1 cellular context compared by ENCODE assay signal in genomic region chr3:45387636-45388348, GRCh38.
TF ChIP-seq lines count a peak whose summit lies in the region.

No MANE protein-coding gene starts in this region.

TF ChIP-seq in K562, 482 proteins besides CTCF, POLR2A, EP300 and RAD21 (continued from another document):
- TF ChIP-seq THRAP3 (IDR thresholded peaks at IDR 0.05; ENCODE audit: borderline replicate concordance) (no peak), STAT6 (CRISPR knock-in tag; IDR thresholded peaks at IDR 0.05) (no peak), KLF13 (tag; IDR thresholded peaks at IDR 0.05; ENCODE audit: borderline replicate concordance, low read depth) (no peak), MEIS2 (IDR thresholded peaks at IDR 0.05; ENCODE audit: partially characterized antibody) (peak; percentile 53), RFX1 (IDR thresholded peaks at IDR 0.05) (no peak), HDGF (IDR thresholded peaks at IDR 0.05) (no peak), MYBL2 (IDR thresholded peaks at IDR 0.05; ENCODE audit: low read depth) (no peak), MYBL2 (CRISPR knock-in tag; IDR thresholded peaks at IDR 0.05; ENCODE audit: borderline replicate concordance) (no peak), POLR3A (IDR thresholded peaks at IDR 0.05; ENCODE audit: borderline replicate concordance, extremely low read depth, insufficient read depth, insufficient read length) (no peak), NCOA2 (IDR thresholded peaks at IDR 0.05; ENCODE audit: partially characterized antibody in 2 of 2) (no peak), HNRNPL (IDR thresholded peaks at IDR 0.05; ENCODE audit: low read depth, low read length) (no peak), TGIF2 (CRISPR knock-in tag; IDR thresholded peaks at IDR 0.05) (no peak), ZNF584 (CRISPR knock-in tag; IDR thresholded peaks at IDR 0.05; ENCODE audit: low read depth) (0 out of 2 replicates have a peak, but pooled peaks have one; percentile 22), CTBP1 (IDR thresholded peaks at IDR 0.05; ENCODE audit: borderline replicate concordance) (0 out of 2 replicates have a peak, but pooled peaks have one; percentile 16), ZFP30 (CRISPR knock-in tag; IDR thresholded peaks at IDR 0.05; ENCODE audit: borderline replicate concordance) (no peak), RBM15 (IDR thresholded peaks at IDR 0.05; ENCODE audit: insufficient read depth, low read length) (no peak), ZNF184 (CRISPR knock-in tag; IDR thresholded peaks at IDR 0.05) (no peak), ZBTB17 (CRISPR knock-in tag; IDR thresholded peaks at IDR 0.05) (no peak), HNRNPUL1 (IDR thresholded peaks at IDR 0.05; ENCODE audit: low read length) (no peak), BCOR (IDR thresholded peaks at IDR 0.05) (no peak), TRIM24 (IDR thresholded peaks at IDR 0.05) (0 out of 4 replicates have a peak, but pooled peaks of 1 of the 2 experiments have one; percentile 12), NCOR1 (IDR thresholded peaks at IDR 0.05) (no peak), PHTF2 (CRISPR knock-in tag; IDR thresholded peaks at IDR 0.05) (no peak), FOXK1 (CRISPR knock-in tag; IDR thresholded peaks at IDR 0.05; ENCODE audit: borderline replicate concordance) (no peak), TCF7L2 (IDR thresholded peaks at IDR 0.05; ENCODE audit: low read depth, low read length) (no peak), SAP30 (IDR thresholded peaks at IDR 0.05; ENCODE audit: borderline replicate concordance, insufficient read depth, low read depth, low read length, poor library complexity, severe bottlenecking) (no peak), ELF4 (CRISPR knock-in tag; IDR thresholded peaks at IDR 0.05) (no peak), ZC3H8 (IDR thresholded peaks at IDR 0.05) (no peak), CBFB (CRISPR knock-in tag; IDR thresholded peaks at IDR 0.05) (no peak), ATF3 (IDR thresholded peaks at IDR 0.05) (peak; percentile 89), ATF3 (CRISPR knock-in tag; conservative IDR thresholded peaks at IDR 0.05) (peak; percentile 52; the same call in 1 of the 2 replicates), NONO (IDR thresholded peaks at IDR 0.05; ENCODE audit: low read depth in 2 of 2, low read length in 1 of 2) (no peak), TFE3 (CRISPR knock-in tag; IDR thresholded peaks at IDR 0.05) (no peak), RBM17 (IDR thresholded peaks at IDR 0.05; ENCODE audit: borderline replicate concordance, low read depth, low read length) (no peak), NR1H2 (CRISPR knock-in tag; IDR thresholded peaks at IDR 0.05) (no peak), PHF8 (IDR thresholded peaks at IDR 0.05; ENCODE audit: borderline replicate concordance, low read length) (peak; percentile 18; the same call in 1 of the 2 replicates), JUND (IDR thresholded peaks at IDR 0.05; ENCODE audit: borderline replicate concordance, low read depth, low read length) (peak; percentile 20; the same call in 1 of the 2 replicates), JUND (tag; IDR thresholded peaks at IDR 0.05; ENCODE audit: borderline replicate concordance, low read depth, low read length) (no peak), ZNF253 (CRISPR knock-in tag; conservative IDR thresholded peaks at IDR 0.05) (no peak), NCOA4 (IDR thresholded peaks at IDR 0.05; ENCODE audit: partially characterized antibody) (no peak), CC2D1A (IDR thresholded peaks at IDR 0.05) (no peak), ZNF639 (CRISPR knock-in tag; conservative IDR thresholded peaks at IDR 0.05 in 1 of 2, IDR thresholded peaks at IDR 0.05 in 1 of 2) (no peak), FIP1L1 (IDR thresholded peaks at IDR 0.05; ENCODE audit: low read depth, low read length, poor library complexity, severe bottlenecking) (no peak), MXI1 (IDR thresholded peaks at IDR 0.05; ENCODE audit: low read depth, low read length) (no peak), EZH2 (IDR thresholded peaks at IDR 0.05; ENCODE audit: borderline replicate concordance, low read depth, low read length) (no peak), KDM4B (IDR thresholded peaks at IDR 0.05; ENCODE audit: borderline replicate concordance in 2 of 2, low read depth in 1 of 2) (no peak), ASH1L (IDR thresholded peaks at IDR 0.05; ENCODE audit: borderline replicate concordance, low read depth, partially characterized antibody) (no peak), MITF (IDR thresholded peaks at IDR 0.05) (no peak), PTTG1 (tag; IDR thresholded peaks at IDR 0.05; ENCODE audit: low read depth) (no peak), ADNP (tag; IDR thresholded peaks at IDR 0.05) (no peak), PYGO2 (tag; IDR thresholded peaks at IDR 0.05) (no peak), FOXJ2 (tag; IDR thresholded peaks at IDR 0.05) (no peak), GTF2B (IDR thresholded peaks at IDR 0.05; ENCODE audit: extremely low read depth, insufficient read length) (no peak), SP1 (CRISPR knock-in tag; IDR thresholded peaks at IDR 0.05) (no peak), ZEB2 (IDR thresholded peaks at IDR 0.05) (peak; percentile 61)
